ENCODE assay signal across 8 cellular contexts in the genomic region with DNA sequence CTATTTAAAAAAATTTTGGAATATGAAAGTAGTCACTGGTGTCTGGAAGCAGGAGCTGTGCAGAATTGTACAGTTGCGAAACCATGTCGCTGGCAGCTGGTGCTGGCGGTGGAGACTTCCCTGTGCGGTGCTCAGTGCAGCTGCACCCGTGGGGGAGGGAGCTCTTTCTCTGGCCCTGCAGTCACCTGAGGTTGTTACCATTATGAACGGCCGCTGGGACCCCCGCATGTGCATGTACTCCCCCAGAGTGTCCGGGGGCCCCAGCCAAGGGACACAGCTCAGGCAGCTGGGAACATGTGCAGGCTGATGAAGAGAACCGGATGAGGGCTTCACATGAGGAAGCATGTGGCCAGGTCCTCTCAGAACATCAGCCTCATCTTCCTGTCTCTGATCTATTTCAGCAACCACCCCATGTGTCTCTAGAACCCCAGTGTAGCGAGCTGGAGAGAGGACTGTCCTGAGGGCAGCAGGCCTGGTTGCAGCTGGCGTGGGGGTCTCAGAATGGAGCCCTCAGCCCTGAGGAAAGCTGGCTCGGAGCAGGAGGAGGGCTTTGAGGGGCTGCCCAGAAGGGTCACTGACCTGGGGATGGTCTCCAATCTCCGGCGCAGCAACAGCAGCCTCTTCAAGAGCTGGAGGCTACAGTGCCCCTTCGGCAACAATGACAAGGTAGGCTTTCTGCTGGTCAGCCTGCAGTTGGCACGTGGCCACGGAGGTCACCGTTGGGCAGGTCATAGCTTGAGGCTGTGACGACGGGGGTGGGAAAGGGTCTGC. TPM values are rescaled to one million over a fixed set of nuclear protein-coding genes. Genes with fewer than 3 reads are reported as not detected.
A peak's percentile ranks its signal among the peaks of the same experiment; 100 is the strongest.
DNase-seq lines count a peak whose midpoint lies in the region; ATAC-seq and TF ChIP-seq lines count a peak whose summit lies in the region.

A gene (plus strand): TSS at position 422 of the 771 bp plus-strand sequence. CDS start 80 bp downstream, at position 502.

- peaks cover 0 to 2% (median 0%) of the 10 kb centered on the region in 7 donors for H3K9me3 Mint-ChIP-seq in CD4-positive, CD25-positive, alpha-beta regulatory T cell
- peaks cover under 1% of the 10 kb centered on the region for H3K9me3 Mint-ChIP-seq in activated CD8-positive, alpha-beta memory T cell treated with anti-CD3 and anti-CD28 coated beads, Interleukin-2, amount 10 ng/mL, durations not matched to agents 7 days and 5 days (ENCODE audit: low read depth)

- peaks cover 9% of the 10 kb centered on the region for H3K27me3 Mint-ChIP-seq in CD4-positive, CD25-positive, alpha-beta regulatory T cell
- H3K27me3 Mint-ChIP-seq in activated CD8-positive, alpha-beta memory T cell treated with anti-CD3 and anti-CD28 coated beads, Interleukin-2, amount 10 ng/mL, durations not matched to agents 7 days and 5 days: peaks cover 22% of the 10 kb centered on the region

- H3K4me3 Mint-ChIP-seq in CD4-positive, CD25-positive, alpha-beta regulatory T cell: peak within 1 kb of the TSS; percentile 18 to 87 (median 67)
- H3K4me3 Mint-ChIP-seq in activated CD8-positive, alpha-beta memory T cell treated with anti-CD3 and anti-CD28 coated beads, Interleukin-2, amount 10 ng/mL, durations not matched to agents 7 days and 5 days: peak within 1 kb of the TSS; percentile 79

- H3K9me3 ChIP-seq in CD4-positive, CD25-positive, alpha-beta regulatory T cell (ENCODE audit: control insufficient read depth in 2 of 2, low read length in 2 of 2): no peaks in the 10 kb centered on the region
- H3K9me3 ChIP-seq in right cardiac atrium (ENCODE audit: control insufficient read depth, low read length): no peaks in the 10 kb centered on the region
- no peaks in the 10 kb centered on the region for H3K9me3 ChIP-seq in tibial artery

- no peaks in the 10 kb centered on the region for H3K36me3 ChIP-seq in CD4-positive, CD25-positive, alpha-beta regulatory T cell (ENCODE audit: control insufficient read depth, insufficient read depth, low read length)
- H3K36me3 ChIP-seq in tibial artery: no peaks in the 10 kb centered on the region

- WGBS in right cardiac atrium: 62% methylated on average over 21 of the region's 21 CpGs

- H3K4me3 ChIP-seq in CD4-positive, CD25-positive, alpha-beta regulatory T cell (ENCODE audit: low read depth, low read length): peak within 1 kb of the TSS; percentile 7
- H3K4me3 ChIP-seq in right cardiac atrium (ENCODE audit: low read length) (no peak within 1 kb of the TSS), tibial artery (peak within 1 kb of the TSS; percentile 17 to 28)

- H3K4me1 ChIP-seq in CD4-positive, CD25-positive, alpha-beta regulatory T cell (ENCODE audit: control insufficient read depth, insufficient read depth, low read length, poor library complexity, severe bottlenecking): peaks cover 19% of the 10 kb centered on the region
- no peaks in the 10 kb centered on the region for H3K4me1 ChIP-seq in right cardiac atrium (ENCODE audit: control insufficient read depth, insufficient read depth, low read length)
- H3K4me1 ChIP-seq in tibial artery: peaks cover 0 to 11% (median 3%) of the 10 kb centered on the region in 4 donors

- intact Hi-C loops in right cardiac atrium (cut with DNase I) (no loop called here), tibial artery (cut with DNase I; ENCODE audit: low total_unique reads) (no loop called here)

- H3K27me3 ChIP-seq in CD4-positive, CD25-positive, alpha-beta regulatory T cell (ENCODE audit: control insufficient read depth, insufficient read depth, low read length): no peaks in the 10 kb centered on the region
- H3K27me3 ChIP-seq in right cardiac atrium (ENCODE audit: control insufficient read depth, insufficient read depth) (no peaks in the 10 kb centered on the region), tibial artery (peaks cover 0 to 64% of the 10 kb centered on the region in 2 donors)

- no peak for TF ChIP-seq CTCF in tibial artery (IDR thresholded peaks at IDR 0.05)

- H3K36me3 Mint-ChIP-seq in CD4-positive, CD25-positive, alpha-beta regulatory T cell: no peaks in the 10 kb centered on the region
- H3K36me3 Mint-ChIP-seq in activated CD8-positive, alpha-beta memory T cell treated with anti-CD3 and anti-CD28 coated beads, Interleukin-2, amount 10 ng/mL, durations not matched to agents 7 days and 5 days: peaks cover 32% of the 10 kb centered on the region

- H3K4me1 Mint-ChIP-seq in CD4-positive, CD25-positive, alpha-beta regulatory T cell: peaks cover 0 to 47% (median 19%) of the 10 kb centered on the region in 4 donors
- peaks cover 53% of the 10 kb centered on the region for H3K4me1 Mint-ChIP-seq in activated CD8-positive, alpha-beta memory T cell treated with anti-CD3 and anti-CD28 coated beads, Interleukin-2, amount 10 ng/mL, durations not matched to agents 7 days and 5 days

- ATAC-seq in CD4-positive, CD25-positive, alpha-beta regulatory T cell (ENCODE audit: low read depth in 2 of 2): peak; percentile 71 to 87
- peak; percentile 35 for ATAC-seq in HG02610 (IDR thresholded peaks at IDR 0.05; ENCODE audit: unreplicated experiment)
- peak; percentile 90 for ATAC-seq in activated CD8-positive, alpha-beta memory T cell treated with anti-CD3 and anti-CD28 coated beads, Interleukin-2, amount 10 ng/mL, durations not matched to agents 7 days and 5 days
- peak; percentile 63 to 71 for ATAC-seq in right cardiac atrium
- ATAC-seq in GM19455 (IDR thresholded peaks at IDR 0.05; ENCODE audit: unreplicated experiment): no peak

- no peak within 1 kb of the TSS for H3K27ac ChIP-seq in CD4-positive, CD25-positive, alpha-beta regulatory T cell (ENCODE audit: insufficient read depth, low read length, poor library complexity, severe bottlenecking)
- H3K27ac ChIP-seq in right cardiac atrium (ENCODE audit: low read length) (no peak within 1 kb of the TSS), tibial artery (no peak within 1 kb of the TSS)

- peak within 1 kb of the TSS; percentile 54 to 86 (median 76) for H3K27ac Mint-ChIP-seq in CD4-positive, CD25-positive, alpha-beta regulatory T cell
- peak within 1 kb of the TSS; percentile 87 for H3K27ac Mint-ChIP-seq in activated CD8-positive, alpha-beta memory T cell treated with anti-CD3 and anti-CD28 coated beads, Interleukin-2, amount 10 ng/mL, durations not matched to agents 7 days and 5 days

- CTCF ChIA-PET in activated CD8-positive, alpha-beta memory T cell treated with anti-CD3 and anti-CD28 coated beads, Interleukin-2, amount 10 ng/mL, durations not matched to agents 7 days and 5 days (lab: Charles Lee): interaction anchor here (1.1 to 1.2 kb wide), 5 partner anchors 8 to 535 kb away, joined by 3 to 5 read pairs (median 4); no protein-coding TSS in a partner anchor

- peak in 1 of 3 donors; percentile 80 for DNase-seq in CD4-positive, CD25-positive, alpha-beta regulatory T cell
- DNase-seq in activated CD8-positive, alpha-beta memory T cell treated with anti-CD3 and anti-CD28 coated beads, Interleukin-2, amount 10 ng/mL, durations not matched to agents 7 days and 5 days: peak; percentile 77
- DNase-seq in right cardiac atrium: peak; percentile 72 to 85 (median 76)
- DNase-seq in tibial artery: peak in 1 of 2 donors; percentile 50
- DNase-seq in SK-N-DZ (ENCODE audit: low spot score): no peak
- no peak for DNase-seq in effector CD8-positive, alpha-beta T cell (lab: John Stamatoyannopoulos, UW)

RNA-seq across cellular contexts. Expression of the gene that starts here (rescaled TPM):
- 3.1 TPM for total RNA-seq in CD4-positive, CD25-positive, alpha-beta regulatory T cell
- polyA plus RNA-seq in CD4-positive, CD25-positive, alpha-beta regulatory T cell: 1 to 10 TPM in 2 of 4 donors, under 1 TPM in 2; 0.38 to 1.1 (median 0.79) TPM
- 10 to 100 TPM; 21.2 to 32.7 TPM for total RNA-seq in activated CD8-positive, alpha-beta memory T cell treated with anti-CD3 and anti-CD28 coated beads, Interleukin-2, amount 10 ng/mL, durations not matched to agents 7 days and 5 days
- total RNA-seq in right cardiac atrium: 1 to 10 TPM; 1.0 to 1.7 (median 1.4) TPM
- polyA plus RNA-seq in right cardiac atrium: 0.61 TPM
- polyA plus RNA-seq in SK-N-DZ (2014; cell fraction: cytosol; rRNA removed): 2.5 and 2.7 TPM in 2 replicates
- 0.35 and 4.2 TPM in 2 replicates for polyA plus RNA-seq in SK-N-DZ (2014; cell fraction: nucleus; rRNA removed)

Comparison
In these comparisons a context has a peak if more than half of its experiments do, and no peak if none do; other contexts are left out.
1. DNase-seq: peak in activated CD8-positive, alpha-beta memory T cell treated with anti-CD3 and anti-CD28 coated beads, Interleukin-2, amount 10 ng/mL, durations not matched to agents 7 days and 5 days (single experiment) and right cardiac atrium (3 of 3); none in SK-N-DZ (single experiment) and effector CD8-positive, alpha-beta T cell (single experiment).